ENCODE assay signal across 26 cellular contexts in the genomic region with DNA sequence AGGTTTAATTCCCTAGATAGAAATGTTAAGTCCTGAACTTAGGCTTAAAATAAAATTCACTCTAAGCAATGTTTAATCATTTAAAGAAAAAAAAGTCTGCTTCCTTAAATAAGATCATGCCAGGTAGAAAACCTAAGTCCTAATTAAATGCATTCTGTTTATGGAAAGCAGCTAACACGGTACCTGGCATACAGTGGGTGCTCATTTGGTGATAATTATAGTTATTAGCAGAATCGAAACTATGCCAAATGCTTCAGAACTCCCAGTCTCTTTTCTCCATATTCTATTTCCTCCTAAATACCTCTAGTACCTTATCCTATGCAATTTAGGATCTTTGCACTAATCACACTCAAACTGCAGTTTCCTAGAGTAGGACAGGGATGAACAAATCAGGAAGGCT.
"Had no signal": no experiment of that assay in that cellular context is flagged by ENCODE, and none has a peak within 500 bp of the region (broad histone marks: within the 10 kb centered on the region; RNA-seq: fewer than 3 reads in every experiment).

No MANE protein-coding gene starts in this region.

- H3K9me3 Mint-ChIP-seq: activated naive CD8-positive, alpha-beta T cell treated with anti-CD3 and anti-CD28 coated beads, Interleukin-2, amount 10 ng/mL, durations not matched to agents 7 days and 5 days; T-helper 1 cell treated with Interleukin-12 subunit alpha and Interleukin-12 subunit beta and Interleukin-4 antibody, amounts not matched to agents 30 μg/mL and 1 μg/mL, for 36 hours had no signal

- H3K4me3 Mint-ChIP-seq: activated CD8-positive, alpha-beta T cell treated with anti-CD3 and anti-CD28 coated beads, Interleukin-2, amount 10 ng/mL, durations not matched to agents 7 days and 5 days; activated naive CD8-positive, alpha-beta T cell treated with anti-CD3 and anti-CD28 coated beads, Interleukin-2, amount 10 ng/mL, durations not matched to agents 7 days and 5 days; T-helper 1 cell treated with Interleukin-12 subunit alpha and Interleukin-12 subunit beta and Interleukin-4 antibody, amounts not matched to agents 30 μg/mL and 1 μg/mL, for 36 hours had no signal

- H3K36me3 Mint-ChIP-seq: activated naive CD8-positive, alpha-beta T cell treated with anti-CD3 and anti-CD28 coated beads, Interleukin-2, amount 10 ng/mL, durations not matched to agents 7 days and 5 days had no signal

- DNase-seq: activated CD4-positive, alpha-beta T cell treated with anti-CD3 and anti-CD28 coated beads for 48 hours; activated CD4-positive, alpha-beta T cell treated with anti-CD3 and anti-CD28 coated beads, Interleukin-2, amount 50 U/mL, for 4 hours; activated CD8-positive, alpha-beta memory T cell treated with anti-CD3 and anti-CD28 coated beads, Interleukin-2, amount 50 U/mL, for 48 hours; activated CD8-positive, alpha-beta T cell treated with anti-CD3 and anti-CD28 coated beads, Interleukin-2, amount 10 ng/mL, durations not matched to agents 7 days and 5 days; activated naive CD4-positive, alpha-beta T cell treated with anti-CD3 and anti-CD28 coated beads, Interleukin-2, amount 50 U/mL, for 16 hours; activated naive CD8-positive, alpha-beta T cell treated with anti-CD3 and anti-CD28 coated beads, Interleukin-2, amount 10 ng/mL, durations not matched to agents 7 days and 5 days; activated T-cell treated with anti-CD3 and anti-CD28 coated beads, Interleukin-2, amount 50 U/mL, for 1 hour; adrenal gland; anterior cingulate cortex; caudate nucleus; MG63; MV-4-11; NCI-H1092 treated with DMSO at 0.1 percent for 48 hours; NCI-H2029; NCI-H2171; NCI-H2227 treated with DMSO at 0.1 percent for 48 hours; NCI-H446 treated with DMSO at 0.1 percent for 48 hours; NCI-H524 treated with DMSO at 0.1 percent for 48 hours; NCI-H774; Peyer's patch; Right ventricle myocardium superior had no signal

- H3K27me3 ChIP-seq: adrenal gland, breast epithelium, MG63, Peyer's patch, SJSA1 had no signal

- H3K4me3 ChIP-seq: adrenal gland, breast epithelium, Peyer's patch, SJSA1 had no signal

- H3K9me3 ChIP-seq: breast epithelium, MG63, Peyer's patch, SJSA1 had no signal

- H3K27ac ChIP-seq: adrenal gland, breast epithelium, Peyer's patch, RWPE1, SJSA1 had no signal

- H3K27ac Mint-ChIP-seq: activated CD8-positive, alpha-beta T cell treated with anti-CD3 and anti-CD28 coated beads, Interleukin-2, amount 10 ng/mL, durations not matched to agents 7 days and 5 days; activated naive CD8-positive, alpha-beta T cell treated with anti-CD3 and anti-CD28 coated beads, Interleukin-2, amount 10 ng/mL, durations not matched to agents 7 days and 5 days; T-helper 1 cell treated with Interleukin-12 subunit alpha and Interleukin-12 subunit beta and Interleukin-4 antibody, amounts not matched to agents 30 μg/mL and 1 μg/mL, for 36 hours had no signal

- ATAC-seq: activated CD4-positive, CD25-positive, alpha-beta regulatory T cell treated with anti-CD3 and anti-CD28 coated beads, Interleukin-2, amount 50 U/mL, for 24 hours; activated CD8-positive, alpha-beta T cell treated with anti-CD3 and anti-CD28 coated beads, Interleukin-2, amount 10 ng/mL, durations not matched to agents 7 days and 5 days had no signal

- H3K4me1 ChIP-seq: adrenal gland, breast epithelium, Peyer's patch, SJSA1 had no signal

- H3K4me1 Mint-ChIP-seq: activated naive CD8-positive, alpha-beta T cell treated with anti-CD3 and anti-CD28 coated beads, Interleukin-2, amount 10 ng/mL, durations not matched to agents 7 days and 5 days had no signal

- H3K27me3 Mint-ChIP-seq: activated naive CD8-positive, alpha-beta T cell treated with anti-CD3 and anti-CD28 coated beads, Interleukin-2, amount 10 ng/mL, durations not matched to agents 7 days and 5 days had no signal

- H3K36me3 ChIP-seq: adrenal gland, breast epithelium, MG63, Peyer's patch, SJSA1 had no signal
